8 cellular contexts compared by ENCODE assay signal in the genomic region with DNA sequence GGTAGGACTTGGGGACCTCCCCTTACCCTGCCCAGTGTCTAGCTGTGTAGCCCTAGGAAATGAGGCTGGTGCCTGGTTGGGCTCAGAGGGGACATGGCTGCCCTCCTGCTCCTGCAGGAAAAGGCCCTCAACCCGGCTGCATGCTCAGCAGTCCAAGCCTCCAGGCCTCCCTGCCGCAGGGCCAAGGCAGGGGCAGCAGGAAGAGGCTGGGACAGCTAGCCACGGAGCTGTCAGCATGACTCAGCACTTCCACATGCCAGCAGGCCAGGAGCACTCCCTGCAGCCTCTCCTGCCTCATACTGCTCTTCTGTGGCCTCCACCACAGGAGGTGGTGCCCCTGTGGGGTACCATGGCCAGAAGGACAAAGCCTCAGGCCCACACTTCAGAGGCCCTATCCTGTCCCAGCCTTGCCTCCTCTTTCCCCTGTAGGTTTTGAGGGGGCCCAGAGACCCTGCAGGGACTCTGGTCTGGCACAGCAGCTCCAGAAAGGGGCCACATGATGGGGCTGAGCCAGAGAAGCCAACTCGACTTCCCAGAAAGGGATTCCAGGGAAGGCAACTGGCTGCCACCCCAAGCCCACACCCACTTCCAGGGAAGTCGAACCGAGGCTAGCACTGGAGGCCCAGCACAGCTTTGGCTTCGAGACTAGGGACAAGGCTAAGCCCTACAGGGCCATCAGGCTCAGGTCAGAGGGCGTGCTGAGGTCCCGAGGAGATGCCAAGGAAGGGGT. TPM values are rescaled to one million over a fixed set of nuclear protein-coding genes. Genes with fewer than 3 reads are reported as not detected.
A peak's percentile ranks its signal among the peaks of the same experiment; 100 is the strongest.
DNase-seq lines count a peak whose midpoint lies in the region; ATAC-seq and TF ChIP-seq lines count a peak whose summit lies in the region.

No MANE protein-coding gene starts in this region.

- no peaks in the 10 kb centered on the region for H3K27me3 Mint-ChIP-seq in Calu3 (ENCODE audit: unreplicated experiment)
- no peaks in the 10 kb centered on the region for H3K27me3 Mint-ChIP-seq in stimulated activated naive B cell treated with anti-CD40 and anti-IgM and Interleukin-4, amounts not matched to agents 10 μg/mL and 1 μg/mL and 100 μg/mL, for 72 hours

- in situ Hi-C loops in GM13976 (cut with MboI; ENCODE audit: low sequenced_read_pairs, unreplicated experiment): no loop called here

- CTCF ChIA-PET in Calu3 (lab: Charles Lee): interaction anchor here (0.6 kb wide), 1 partner anchor 598 kb away, joined by 5 read pairs; no protein-coding TSS in a partner anchor

- peaks cover 52% of the 10 kb centered on the region for H3K4me1 Mint-ChIP-seq in Calu3 (ENCODE audit: low read depth, unreplicated experiment)
- peaks cover 5 to 6% of the 10 kb centered on the region in 2 donors for H3K4me1 Mint-ChIP-seq in stimulated activated naive B cell treated with anti-CD40 and anti-IgM and Interleukin-4, amounts not matched to agents 10 μg/mL and 1 μg/mL and 100 μg/mL, for 72 hours

- H3K36me3 Mint-ChIP-seq in Calu3 (ENCODE audit: insufficient read depth, unreplicated experiment): peaks cover 89% of the 10 kb centered on the region
- H3K36me3 Mint-ChIP-seq in stimulated activated naive B cell treated with anti-CD40 and anti-IgM and Interleukin-4, amounts not matched to agents 10 μg/mL and 1 μg/mL and 100 μg/mL, for 72 hours: peaks cover 52 to 62% of the 10 kb centered on the region in 2 donors

- H3K4me3 Mint-ChIP-seq in Calu3 (ENCODE audit: low read depth, unreplicated experiment): peak overlapping the region; percentile 40
- no peak overlapping the region for H3K4me3 Mint-ChIP-seq in stimulated activated naive B cell treated with anti-CD40 and anti-IgM and Interleukin-4, amounts not matched to agents 10 μg/mL and 1 μg/mL and 100 μg/mL, for 72 hours

- no TSS peak for BruUV-seq in Calu3 (replicated peaks; lab: Mats Ljungman, UMichigan)

- no peak for ATAC-seq in stimulated activated naive B cell treated with anti-CD40 and anti-IgM and Interleukin-4, amounts not matched to agents 10 μg/mL and 1 μg/mL and 100 μg/mL, for 72 hours (replicated peaks)
- ATAC-seq in HG03432 (IDR thresholded peaks at IDR 0.05; ENCODE audit: unreplicated experiment): no peak
- no peak for ATAC-seq in HG02763 (IDR thresholded peaks at IDR 0.05; ENCODE audit: unreplicated experiment)

- DNase-seq in Calu3 (peak; percentile 71), NCI-H69 (lab: John Stamatoyannopoulos, UW) (peak; percentile 8), brain pericyte (ENCODE audit: low read depth, low spot score) (peak; percentile 87), iris pigment epithelial cell (ENCODE audit: low read depth) (peak; percentile 95), GM13976 (ENCODE audit: low spot score) (no peak)
- no peak for DNase-seq in stimulated activated naive B cell treated with anti-CD40 and anti-IgM and Interleukin-4, amounts not matched to agents 10 μg/mL and 1 μg/mL and 100 μg/mL, for 72 hours

- peak overlapping the region; percentile 83 for H3K27ac Mint-ChIP-seq in Calu3 (ENCODE audit: unreplicated experiment)
- H3K27ac Mint-ChIP-seq in stimulated activated naive B cell treated with anti-CD40 and anti-IgM and Interleukin-4, amounts not matched to agents 10 μg/mL and 1 μg/mL and 100 μg/mL, for 72 hours: peak overlapping the region; percentile 65

- TF ChIP-seq CTCF in Calu3 (IDR thresholded peaks at IDR 0.05; ENCODE audit: unreplicated experiment) (no peak), GM13976 (IDR thresholded peaks at IDR 0.05; ENCODE audit: borderline replicate concordance, control extremely low read depth, extremely low read depth, insufficient read depth, missing control alignments) (no peak)

- H3K9me3 Mint-ChIP-seq in Calu3 (ENCODE audit: low read depth, unreplicated experiment): no peaks in the 10 kb centered on the region
- no peaks in the 10 kb centered on the region for H3K9me3 Mint-ChIP-seq in stimulated activated naive B cell treated with anti-CD40 and anti-IgM and Interleukin-4, amounts not matched to agents 10 μg/mL and 1 μg/mL and 100 μg/mL, for 72 hours

- intact Hi-C loops in Calu3 (cut with micrococcal nuclease; ENCODE audit: unreplicated experiment): no loop called here

RNA-seq across cellular contexts. Expression of gene TKT, which starts 19.5 kb away (rescaled TPM):
- 391 and 446 TPM in 2 replicates for total RNA-seq in Calu3 (2022)

Comparison
In these comparisons a context has a peak if more than half of its experiments do, and no peak if none do; other contexts are left out.
1. DNase-seq: peak in Calu3 (single experiment), NCI-H69 (single experiment), brain pericyte (single experiment) and iris pigment epithelial cell (single experiment); none in stimulated activated naive B cell treated with anti-CD40 and anti-IgM and Interleukin-4, amounts not matched to agents 10 μg/mL and 1 μg/mL and 100 μg/mL, for 72 hours (single experiment) and GM13976 (single experiment).